In genomic region chr17:18187226-18187625, GRCh38 we compare ENCODE assay signal across 9 cellular contexts. TPM values are rescaled to one million over a fixed set of nuclear protein-coding genes. Genes with fewer than 3 reads are reported as not detected.
A peak's percentile ranks its signal among the peaks of the same experiment; 100 is the strongest.
DNase-seq lines count a peak whose midpoint lies in the region; ATAC-seq and TF ChIP-seq lines count a peak whose summit lies in the region.
"Had no signal": no experiment of that assay in that cellular context is flagged by ENCODE, and none has a peak within 500 bp of the region (broad histone marks: within the 10 kb centered on the region; RNA-seq: fewer than 3 reads in every experiment).

No MANE protein-coding gene starts in this region.

- no peak for DNase-seq in A673 (ENCODE audit: low spot score)
- peak; percentile 18 for DNase-seq in HT1080 (ENCODE audit: low read depth)
- DNase-seq in cardiac fibroblast (ENCODE audit: low read depth in 2 of 2): peak; percentile 3 to 19
- DNase-seq in lower leg skin (ENCODE audit: low spot score in 2 of 2): no peak
- no peak for DNase-seq in SKM-1 treated with dmso at 0.1 percent for 144 hours (lab: John Stamatoyannopoulos, UW; ENCODE audit: unreplicated experiment)
- DNase-seq in GM10248 (ENCODE audit: extremely low spot score): no peak
- DNase-seq: NCI-H1092 treated with DMSO at 0.1 percent for 48 hours had no signal

- TF ChIP-seq CTCF in A673 (conservative IDR thresholded peaks at IDR 0.05; ENCODE audit: low read depth, low read length): no peak
- TF ChIP-seq CTCF in cardiac fibroblast (IDR thresholded peaks at IDR 0.05; ENCODE audit: low read depth, low read length): no peak
- no peak for TF ChIP-seq CTCF in lower leg skin (IDR thresholded peaks at IDR 0.05)
- no peak for TF ChIP-seq CTCF in GM10248 (IDR thresholded peaks at IDR 0.05; ENCODE audit: control extremely low read depth, extremely low read depth, low read depth, missing control alignments)

- no peak for ATAC-seq in GM21737 (IDR thresholded peaks at IDR 0.05; ENCODE audit: unreplicated experiment)

- intact Hi-C loops in A673 (cut with micrococcal nuclease; ENCODE audit: unreplicated experiment): no loop called here
- intact Hi-C loops in lower leg skin (cut with DNase I; ENCODE audit: low total_unique reads): no loop called here

- CTCF ChIA-PET in A673 (lab: Charles Lee): no interaction called here
- CTCF ChIA-PET in GM10248 (lab: Yijun Ruan, JAX): interaction anchor here (1.3 kb wide), 1 partner anchor 44 kb away, joined by 3 read pairs; no protein-coding TSS in a partner anchor

- no TSS peak for BruUV-seq in A673 (replicated peaks; lab: Mats Ljungman, UMichigan)

- peaks cover 27% of the 10 kb centered on the region for H3K4me1 ChIP-seq in A673 (ENCODE audit: insufficient read depth, low read length, poor library complexity, severe bottlenecking)
- peaks cover 61% of the 10 kb centered on the region for H3K4me1 ChIP-seq in mucosa of stomach (ENCODE audit: control insufficient read depth, insufficient read depth, low read length)

- TF ChIP-seq POLR2A in lower leg skin (IDR thresholded peaks at IDR 0.05): no peak

- H3K27ac ChIP-seq in A673 (ENCODE audit: low read depth, low read length, poor library complexity, severe bottlenecking): peak overlapping the region; percentile 98

- peak overlapping the region; percentile 14 for H3K9ac ChIP-seq in mucosa of stomach (ENCODE audit: low read length)

- 12 to 22% methylated on average over 2 of the region's 2 CpGs for WGBS in lower leg skin, 2 donors

- POLR2A ChIA-PET in A673 (lab: Charles Lee; ENCODE audit: low non-redundant PET): no interaction called here
- POLR2A ChIA-PET in GM10248 (lab: Yijun Ruan, JAX): no interaction called here

- no peaks in the 10 kb centered on the region for H3K9me3 ChIP-seq in A673 (ENCODE audit: low read depth, low read length, poor library complexity, severe bottlenecking)
- H3K9me3 ChIP-seq in mucosa of stomach (ENCODE audit: control insufficient read depth, low read length): no peaks in the 10 kb centered on the region

- H3K27me3 ChIP-seq in A673 (replicated peaks; ENCODE audit: insufficient read depth, low read depth, low read length, poor library complexity): no peaks in the 10 kb centered on the region
- no peaks in the 10 kb centered on the region for H3K27me3 ChIP-seq in mucosa of stomach (ENCODE audit: control insufficient read depth, insufficient read depth, low read length)

- H3K4me3 ChIP-seq in A673 (ENCODE audit: low read depth, low read length, poor library complexity, severe bottlenecking): peak overlapping the region; percentile 92
- H3K4me3 ChIP-seq in cardiac fibroblast (replicated peaks in 1 of 2; ENCODE audit: low read depth in 2 of 2, low read length in 2 of 2): peak overlapping the region; percentile 70 to 80
- H3K4me3 ChIP-seq in mucosa of stomach (ENCODE audit: low read length): no peak overlapping the region
- no peak overlapping the region for H3K4me3 ChIP-seq in lower leg skin (ENCODE audit: low read depth, poor library complexity, severe bottlenecking)

- H3K36me3 ChIP-seq in A673 (ENCODE audit: insufficient read depth, low read length, poor library complexity, severe bottlenecking) (peaks cover 14% of the 10 kb centered on the region), mucosa of stomach (ENCODE audit: control insufficient read depth, insufficient read depth, low read length) (peaks cover 4% of the 10 kb centered on the region)

RNA-seq across cellular contexts. Expression of gene ALKBH5, which starts 3.6 kb away (rescaled TPM):
- total RNA-seq in A673 (2021) (119 and 124 TPM in 2 replicates), lower leg skin (10 to 100 TPM; 56.0 to 87.2 (median 76.4) TPM)
- 75.9 and 91.6 TPM in 2 replicates for total RNA-seq in HT1080 (2014; rRNA removed; shearing (Covaris generic))
- 80.4 and 81.9 TPM in 2 replicates for polyA plus RNA-seq in HT1080 (2015; cell fraction: cytosol; rRNA removed)
- 33.8 and 34.6 TPM in 2 replicates for polyA plus RNA-seq in HT1080 (2015; cell fraction: nucleus; rRNA removed)

RNA-seq across cellular contexts. Expression of gene LLGL1, which starts 38.2 kb away (rescaled TPM):
- total RNA-seq in A673 (2021) (30.2 and 39.8 TPM in 2 replicates), lower leg skin (10 to 100 TPM; 24.5 to 32.7 (median 29.3) TPM)
- 36.5 and 39.3 TPM in 2 replicates for total RNA-seq in HT1080 (2014; rRNA removed; shearing (Covaris generic))
- 47.7 and 48.6 TPM in 2 replicates for polyA plus RNA-seq in HT1080 (2015; cell fraction: cytosol; rRNA removed)
- 54.8 and 54.9 TPM in 2 replicates for polyA plus RNA-seq in HT1080 (2015; cell fraction: nucleus; rRNA removed)

Comparison
In these comparisons a context has a peak if more than half of its experiments do, and no peak if none do; other contexts are left out.
1. DNase-seq: peak in HT1080 (single experiment) and cardiac fibroblast (2 of 2); none in A673 (single experiment), lower leg skin (0 of 2), SKM-1 treated with dmso at 0.1 percent for 144 hours (single experiment) and GM10248 (single experiment).
2. H3K4me3 ChIP-seq: peak in A673 (single experiment) and cardiac fibroblast (2 of 2); none in mucosa of stomach (single experiment) and lower leg skin (single experiment).